22 cellular contexts compared by ENCODE assay signal in the genomic region with DNA sequence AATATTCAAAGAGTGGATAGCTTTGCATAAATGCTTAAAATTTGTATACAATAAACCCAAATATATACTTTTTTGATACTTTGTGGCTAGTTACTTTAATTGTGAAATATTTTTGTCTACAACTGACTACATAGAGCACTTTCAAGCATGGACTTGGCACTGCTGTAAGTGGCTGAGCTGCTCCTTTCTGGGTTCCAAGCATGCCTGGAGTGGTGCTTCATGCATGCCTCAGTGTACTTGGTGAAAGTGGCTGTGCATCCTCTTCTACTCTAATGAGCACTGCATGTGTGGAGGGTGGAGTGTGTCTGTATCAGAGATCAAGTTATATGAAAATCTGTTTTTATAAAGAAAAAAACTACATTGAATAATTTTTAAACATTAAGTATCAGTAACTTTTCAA.
"Had no signal": no experiment of that assay in that cellular context is flagged by ENCODE, and none has a peak within 500 bp of the region (broad histone marks: within the 10 kb centered on the region; RNA-seq: fewer than 3 reads in every experiment).

No MANE protein-coding gene starts in this region.

- ATAC-seq: effector memory CD8-positive, alpha-beta T cell; gastrocnemius medialis; left lobe of liver had no signal

- H3K27ac Mint-ChIP-seq: activated CD4-positive, alpha-beta memory T cell treated with anti-CD3 and anti-CD28 coated beads for 36 hours; activated naive CD4-positive, alpha-beta T cell treated with anti-CD3 and anti-CD28 coated beads, Interleukin-2, amount 50 U/mL, for 24 hours; activated T-cell treated with anti-CD3 and anti-CD28 coated beads, Interleukin-2, amount 50 U/mL, for 24 hours; dendritic cell treated with granulocyte-macrophage colony-stimulating factor and Interleukin-4, amounts not matched to agents 40 ng/mL and 50 ng/mL, for 4 days; effector memory CD8-positive, alpha-beta T cell; nephron had no signal

- H3K9me3 ChIP-seq: gastrocnemius medialis, tibial nerve, vagina had no signal

- H3K27me3 Mint-ChIP-seq: activated CD4-positive, alpha-beta memory T cell treated with anti-CD3 and anti-CD28 coated beads for 36 hours; activated naive CD4-positive, alpha-beta T cell treated with anti-CD3 and anti-CD28 coated beads, Interleukin-2, amount 50 U/mL, for 24 hours; activated T-cell treated with anti-CD3 and anti-CD28 coated beads, Interleukin-2, amount 50 U/mL, for 24 hours; central memory CD8-positive, alpha-beta T cell; dendritic cell treated with granulocyte-macrophage colony-stimulating factor and Interleukin-4, amounts not matched to agents 40 ng/mL and 50 ng/mL, for 4 days; effector memory CD8-positive, alpha-beta T cell had no signal

- DNase-seq: activated CD4-positive, alpha-beta memory T cell treated with anti-CD3 and anti-CD28 coated beads for 36 hours; activated CD4-positive, alpha-beta T cell treated with anti-CD3 and anti-CD28 coated beads for 1 hour; activated effector memory CD4-positive, alpha-beta T cell treated with Interleukin-2 at 50 U/mL for 16 hours; activated T-cell treated with anti-CD3 and anti-CD28 coated beads, Interleukin-2, amount 50 U/mL, for 24 hours; brain microvascular endothelial cell; effector memory CD8-positive, alpha-beta T cell; gastrocnemius medialis; islet precursor cell; mesenchymal stem cell; nucleus accumbens; posterior cingulate gyrus; retina; stimulated activated CD4-positive, alpha-beta T cell treated with anti-CD3 and anti-CD28 coated beads, Interleukin-4, amount 100 ng/mL, for 24 hours; stimulated activated naive CD4-positive, alpha-beta T cell had no signal

- H3K4me1 ChIP-seq: gastrocnemius medialis, tibial nerve, vagina had no signal

- H3K9me3 Mint-ChIP-seq: activated CD4-positive, alpha-beta memory T cell treated with anti-CD3 and anti-CD28 coated beads for 36 hours; activated naive CD4-positive, alpha-beta T cell treated with anti-CD3 and anti-CD28 coated beads, Interleukin-2, amount 50 U/mL, for 24 hours; activated T-cell treated with anti-CD3 and anti-CD28 coated beads, Interleukin-2, amount 50 U/mL, for 24 hours; central memory CD8-positive, alpha-beta T cell; dendritic cell treated with granulocyte-macrophage colony-stimulating factor and Interleukin-4, amounts not matched to agents 40 ng/mL and 50 ng/mL, for 4 days; effector memory CD8-positive, alpha-beta T cell; nephron had no signal

- H3K27ac ChIP-seq: brain microvascular endothelial cell, gastrocnemius medialis, skin epidermis, tibial nerve, vagina had no signal

- H3K36me3 ChIP-seq: brain microvascular endothelial cell, vagina had no signal

- H3K4me1 Mint-ChIP-seq: nephron had no signal

- H3K4me3 ChIP-seq: gastrocnemius medialis, skin epidermis, tibial nerve, vagina had no signal

- H3K4me3 Mint-ChIP-seq: activated CD4-positive, alpha-beta memory T cell treated with anti-CD3 and anti-CD28 coated beads for 36 hours; activated naive CD4-positive, alpha-beta T cell treated with anti-CD3 and anti-CD28 coated beads, Interleukin-2, amount 50 U/mL, for 24 hours; activated T-cell treated with anti-CD3 and anti-CD28 coated beads, Interleukin-2, amount 50 U/mL, for 24 hours; central memory CD8-positive, alpha-beta T cell; dendritic cell treated with granulocyte-macrophage colony-stimulating factor and Interleukin-4, amounts not matched to agents 40 ng/mL and 50 ng/mL, for 4 days; effector memory CD8-positive, alpha-beta T cell; nephron had no signal

- H3K36me3 Mint-ChIP-seq: activated naive CD4-positive, alpha-beta T cell treated with anti-CD3 and anti-CD28 coated beads, Interleukin-2, amount 50 U/mL, for 24 hours had no signal

- H3K27me3 ChIP-seq: brain microvascular endothelial cell, gastrocnemius medialis, tibial nerve, vagina had no signal
